ENCODE assay signal across 18 cellular contexts in genomic region chr3:13133471-13133981, GRCh38.
DNase-seq lines count a peak whose midpoint lies in the region; ATAC-seq and TF ChIP-seq lines count a peak whose summit lies in the region.
"Had no signal": no experiment of that assay in that cellular context is flagged by ENCODE, and none has a peak within 500 bp of the region (broad histone marks: within the 10 kb centered on the region; RNA-seq: fewer than 3 reads in every experiment).

No MANE protein-coding gene starts in this region.

- peak; percentile 41 for DNase-seq in activated CD8-positive, alpha-beta memory T cell treated with anti-CD3 and anti-CD28 coated beads, Interleukin-2, amount 50 U/mL, for 48 hours
- DNase-seq in activated CD8-positive, alpha-beta memory T cell treated with anti-CD3 and anti-CD28 coated beads for 24 hours: no peak
- DNase-seq in coronary artery (ENCODE audit: low spot score) (peak; percentile 55), lower lobe of right lung (peak; percentile 36), stomach (peak; percentile 18), COR-L47 (lab: John Stamatoyannopoulos, UW) (no peak), Calu3 (no peak), NK-92 (lab: John Stamatoyannopoulos, UW; ENCODE audit: unreplicated experiment) (no peak)
- DNase-seq: 8988T, DMS153, GM23248, HFFc6, NCI-H1436 treated with DMSO at 0.1 percent for 48 hours, NCI-H2081, NCI-H226, NCI-H526, PC-3 had no signal

- no peak overlapping the region for H3K4me3 Mint-ChIP-seq in Calu3 (ENCODE audit: low read depth, unreplicated experiment)
- H3K4me3 Mint-ChIP-seq: HFFc6 had no signal

- no TSS peak for BruUV-seq in Calu3 (replicated peaks; lab: Mats Ljungman, UMichigan)

- H3K4me3 ChIP-seq in coronary artery (no peak overlapping the region), lower lobe of right lung (no peak overlapping the region), stomach (no peak overlapping the region)
- H3K4me3 ChIP-seq: BLaER1 treated with 17β-estradiol and CSF1 and Interleukin-3, amounts not matched to agents 10 nM and 100 nM; GM23248 had no signal

- CTCF ChIA-PET in Calu3 (lab: Charles Lee): no interaction called here

- H3K27me3 ChIP-seq in lower lobe of right lung (ENCODE audit: low read depth) (no peaks in the 10 kb centered on the region), stomach (peaks cover 0 to 20% (median 0%) of the 10 kb centered on the region in 3 donors)
- H3K27me3 ChIP-seq: BLaER1 treated with 17β-estradiol and CSF1 and Interleukin-3, amounts not matched to agents 10 nM and 100 nM had no signal

- H3K27ac ChIP-seq in coronary artery: no peak overlapping the region
- H3K27ac ChIP-seq in lower lobe of right lung: no peak overlapping the region
- no peak overlapping the region for H3K27ac ChIP-seq in stomach
- H3K27ac ChIP-seq: BLaER1 treated with 17β-estradiol and CSF1 and Interleukin-3, amounts not matched to agents 10 nM and 100 nM; GM23248 had no signal

- intact Hi-C loops in lower lobe of right lung (cut with DNase I) (no loop called here), stomach (cut with DNase I; ENCODE audit: low total_unique reads) (no loop called here), Calu3 (cut with micrococcal nuclease; ENCODE audit: unreplicated experiment) (no loop called here)

- peaks cover 80% of the 10 kb centered on the region for H3K27me3 Mint-ChIP-seq in Calu3 (ENCODE audit: unreplicated experiment)

- TF ChIP-seq CTCF in coronary artery (IDR thresholded peaks at IDR 0.05): no peak
- no peak for TF ChIP-seq CTCF in lower lobe of right lung (IDR thresholded peaks at IDR 0.05)
- no peak for TF ChIP-seq CTCF in stomach (IDR thresholded peaks at IDR 0.05)
- no peak for TF ChIP-seq CTCF in Calu3 (IDR thresholded peaks at IDR 0.05; ENCODE audit: unreplicated experiment)

- H3K36me3 ChIP-seq in lower lobe of right lung (no peaks in the 10 kb centered on the region), stomach (no peaks in the 10 kb centered on the region)
- H3K36me3 ChIP-seq: BLaER1 treated with 17β-estradiol and CSF1 and Interleukin-3, amounts not matched to agents 10 nM and 100 nM had no signal

- H3K9me3 ChIP-seq in lower lobe of right lung (no peaks in the 10 kb centered on the region), stomach (no peaks in the 10 kb centered on the region)
- H3K9me3 ChIP-seq: BLaER1 treated with 17β-estradiol and CSF1 and Interleukin-3, amounts not matched to agents 10 nM and 100 nM had no signal

- H3K4me1 Mint-ChIP-seq in Calu3 (ENCODE audit: low read depth, unreplicated experiment): no peaks in the 10 kb centered on the region

- H3K4me1 ChIP-seq in lower lobe of right lung: no peaks in the 10 kb centered on the region
- H3K4me1 ChIP-seq in stomach: no peaks in the 10 kb centered on the region

- no peaks in the 10 kb centered on the region for H3K36me3 Mint-ChIP-seq in Calu3 (ENCODE audit: insufficient read depth, unreplicated experiment)

- H3K27ac Mint-ChIP-seq in Calu3 (ENCODE audit: unreplicated experiment): no peak overlapping the region
- H3K27ac Mint-ChIP-seq: HFFc6 had no signal

- ATAC-seq in lower lobe of right lung: no peak
- ATAC-seq: PC-3 had no signal

- 78 to 86% (median 83%) methylated on average over 13 to 14 of the region's 14 CpGs for WGBS in stomach, 5 donors

- TF ChIP-seq EP300 in stomach (IDR thresholded peaks at IDR 0.05): no peak

- TF ChIP-seq POLR2A in stomach (IDR thresholded peaks at IDR 0.05): no peak

- H3K9me3 Mint-ChIP-seq in Calu3 (ENCODE audit: low read depth, unreplicated experiment): no peaks in the 10 kb centered on the region
- H3K9me3 Mint-ChIP-seq: HFFc6 had no signal

Comparison
In these comparisons a context has a peak if more than half of its experiments do, and no peak if none do; other contexts are left out.
1. DNase-seq: peak in activated CD8-positive, alpha-beta memory T cell treated with anti-CD3 and anti-CD28 coated beads, Interleukin-2, amount 50 U/mL, for 48 hours (single experiment), coronary artery (single experiment), lower lobe of right lung (single experiment) and stomach (single experiment); none in activated CD8-positive, alpha-beta memory T cell treated with anti-CD3 and anti-CD28 coated beads for 24 hours (single experiment), COR-L47 (single experiment), Calu3 (single experiment) and NK-92 (single experiment).